In the genomic region with DNA sequence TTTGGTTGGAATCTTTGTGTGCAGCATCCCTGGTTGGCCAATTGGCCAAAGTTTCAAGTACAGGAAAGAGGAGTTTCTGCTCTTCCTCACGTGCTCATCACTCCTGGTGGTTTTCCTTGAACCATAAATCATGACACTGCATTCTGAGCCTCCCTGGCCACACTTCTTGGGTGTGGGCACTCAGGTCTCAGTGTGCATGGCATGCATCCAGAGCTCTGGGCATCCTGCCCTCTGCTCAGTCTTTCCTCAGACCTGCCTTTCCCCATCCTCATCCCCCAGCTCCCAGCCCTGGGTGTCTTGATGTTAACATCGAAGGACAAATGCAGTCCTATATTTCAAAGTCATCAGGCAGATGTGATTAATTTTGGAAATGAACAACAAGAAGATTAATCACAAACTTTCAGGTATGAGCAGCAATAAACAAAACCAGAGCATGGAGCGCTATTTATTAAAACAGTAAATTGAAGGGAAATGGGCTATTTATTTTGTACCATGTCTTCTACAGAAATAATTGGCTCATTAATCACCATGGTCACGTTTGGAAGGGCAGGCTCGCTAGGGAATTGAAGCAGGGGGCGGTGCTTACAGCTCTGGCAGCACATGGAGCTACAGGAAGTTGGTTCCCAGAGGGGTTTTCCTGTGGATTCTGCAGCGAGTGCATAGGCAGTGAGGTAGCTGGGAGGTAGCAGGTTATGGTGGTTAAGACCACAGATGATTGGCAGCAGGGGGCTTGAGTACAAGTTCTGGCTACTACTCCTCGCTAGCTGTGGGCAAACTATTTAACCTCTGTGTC, we compare ENCODE assay signal across 14 cellular contexts.
DNase-seq lines count a peak whose midpoint lies in the region; ATAC-seq lines count a peak whose summit lies in the region.
"Had no signal": no experiment of that assay in that cellular context is flagged by ENCODE, and none has a peak within 500 bp of the region (broad histone marks: within the 10 kb centered on the region; RNA-seq: fewer than 3 reads in every experiment).

No MANE protein-coding gene starts in this region.

- no peak for ATAC-seq in GM21526 (IDR thresholded peaks at IDR 0.05; ENCODE audit: low FRiP score, unreplicated experiment)

- DNase-seq in EL = peak; percentile 20
- peak; percentile 88 for DNase-seq in NCI-H146 (lab: John Stamatoyannopoulos, UW)
- DNase-seq in T1000 (lab: John Stamatoyannopoulos, UW) = peak; percentile 28
- peak; percentile 10 to 33 for DNase-seq in lung microvascular endothelial cell (ENCODE audit: low read depth in 2 of 2)
- DNase-seq in activated naive CD4-positive, alpha-beta T cell treated with Interleukin-2 at 50 U/mL for 16 hours = no peak
- DNase-seq in anterior cingulate cortex (lab: John Stamatoyannopoulos, UW) = no peak
- DNase-seq in HCEC 1CT = no peak
- DNase-seq: Calu3; left cardiac atrium; NCI-H524 treated with DMSO at 0.1 percent for 48 hours; stimulated activated CD4-positive, alpha-beta T cell treated with anti-CD3 and anti-CD28 coated beads, Interleukin-2, amount 100 ng/mL, for 48 hours; stomach; T-helper 9 cell had no signal

Comparison
In these comparisons a context has a peak if more than half of its experiments do, and no peak if none do; other contexts are left out.
1. DNase-seq: peak in EL (single experiment), NCI-H146 (single experiment), T1000 (single experiment) and lung microvascular endothelial cell (2 of 2); none in activated naive CD4-positive, alpha-beta T cell treated with Interleukin-2 at 50 U/mL for 16 hours (single experiment), anterior cingulate cortex (0 of 58) and HCEC 1CT (single experiment).